ENCODE assay signal across 1 cellular context in the genomic region with DNA sequence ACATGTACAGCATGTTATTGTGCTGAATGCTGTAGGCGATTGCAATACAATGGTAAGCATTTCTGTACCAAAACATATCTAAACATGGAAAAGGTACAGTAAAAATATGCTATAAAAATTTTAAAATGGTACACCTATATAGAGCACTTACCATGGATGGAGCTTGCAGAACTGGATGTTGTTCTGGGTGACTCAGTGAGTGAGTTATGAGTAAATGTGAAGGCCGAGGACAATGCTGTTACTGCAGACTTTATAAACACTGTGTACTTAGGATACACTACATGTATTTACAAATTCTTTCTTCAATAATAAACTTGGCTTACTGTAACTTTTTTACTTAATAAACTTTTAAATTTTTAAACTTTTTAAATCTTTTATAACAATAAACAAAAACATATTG.
TF ChIP-seq lines count a peak whose summit lies in the region.

No MANE protein-coding gene starts in this region.

TF ChIP-seq in IMR-90, 13 proteins besides CTCF, POLR2A, EP300 and RAD21 (continued from another document):
- TF ChIP-seq, protein P1, sequence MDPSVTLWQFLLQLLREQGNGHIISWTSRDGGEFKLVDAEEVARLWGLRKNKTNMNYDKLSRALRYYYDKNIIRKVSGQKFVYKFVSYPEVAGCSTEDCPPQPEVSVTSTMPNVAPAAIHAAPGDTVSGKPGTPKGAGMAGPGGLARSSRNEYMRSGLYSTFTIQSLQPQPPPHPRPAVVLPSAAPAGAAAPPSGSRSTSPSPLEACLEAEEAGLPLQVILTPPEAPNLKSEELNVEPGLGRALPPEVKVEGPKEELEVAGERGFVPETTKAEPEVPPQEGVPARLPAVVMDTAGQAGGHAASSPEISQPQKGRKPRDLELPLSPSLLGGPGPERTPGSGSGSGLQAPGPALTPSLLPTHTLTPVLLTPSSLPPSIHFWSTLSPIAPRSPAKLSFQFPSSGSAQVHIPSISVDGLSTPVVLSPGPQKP (IDR thresholded peaks at IDR 0.05; ENCODE audit: borderline replicate concordance, low read depth, low read length): no peak
- TF ChIP-seq MAFK (IDR thresholded peaks at IDR 0.05; ENCODE audit: low read depth, low read length): no peak
- no peak for TF ChIP-seq CEBPB (IDR thresholded peaks at IDR 0.05; ENCODE audit: low read depth, low read length)
- TF ChIP-seq RCOR1 (IDR thresholded peaks at IDR 0.05; ENCODE audit: insufficient replicate concordance, low read length): no peak
